ENCODE assay signal across 1 cellular context in genomic region chr20:34717230-34718095, GRCh38.
TF ChIP-seq lines count a peak whose summit lies in the region.

No MANE protein-coding gene starts in this region.

TF ChIP-seq in HepG2, 621 proteins besides CTCF, POLR2A, EP300 and RAD21 (continued from another document and continues in another):
- 0 out of 2 replicates have a peak, but pooled peaks have one; percentile 29 for TF ChIP-seq CREB3 (CRISPR knock-in tag; IDR thresholded peaks at IDR 0.05)
- no peak for TF ChIP-seq ZXDC (CRISPR knock-in tag; IDR thresholded peaks at IDR 0.05)
- TF ChIP-seq TGIF2 (CRISPR knock-in tag; IDR thresholded peaks at IDR 0.05): 0 out of 2 replicates have a peak, but pooled peaks have one; percentile 39
- peak; percentile 68; the same call in 1 of the 2 replicates for TF ChIP-seq ZBTB38 (CRISPR knock-in tag; IDR thresholded peaks at IDR 0.05)
- TF ChIP-seq MAFG (CRISPR knock-in tag; IDR thresholded peaks at IDR 0.05): no peak
- TF ChIP-seq GLI4 (CRISPR knock-in tag; IDR thresholded peaks at IDR 0.05; ENCODE audit: borderline replicate concordance): no peak
- peak; percentile 93 for TF ChIP-seq ZNF362 (CRISPR knock-in tag; IDR thresholded peaks at IDR 0.05; ENCODE audit: borderline replicate concordance)
- TF ChIP-seq ZBTB42 (CRISPR knock-in tag; IDR thresholded peaks at IDR 0.05): no peak
- no peak for TF ChIP-seq EED (CRISPR knock-in tag; IDR thresholded peaks at IDR 0.05)
- TF ChIP-seq USF2 (IDR thresholded peaks at IDR 0.05; ENCODE audit: low read depth, low read length): no peak
- no peak for TF ChIP-seq USF2 (CRISPR knock-in tag; IDR thresholded peaks at IDR 0.05; ENCODE audit: borderline replicate concordance)
- no peak for TF ChIP-seq PHF8 (CRISPR knock-in tag; IDR thresholded peaks at IDR 0.05)
- TF ChIP-seq ZNF550 (CRISPR knock-in tag; IDR thresholded peaks at IDR 0.05; ENCODE audit: borderline replicate concordance): no peak
- TF ChIP-seq IRF1 (CRISPR knock-in tag; IDR thresholded peaks at IDR 0.05; ENCODE audit: low read depth): 0 out of 2 replicates have a peak, but pooled peaks have one; percentile 20
- TF ChIP-seq GFI1 (CRISPR knock-in tag; IDR thresholded peaks at IDR 0.05; ENCODE audit: borderline replicate concordance): peak; percentile 99
- no peak for TF ChIP-seq KLF16 (CRISPR knock-in tag; IDR thresholded peaks at IDR 0.05)
- no peak for TF ChIP-seq POLR2AphosphoS2 (IDR thresholded peaks at IDR 0.05; ENCODE audit: low read depth, low read length)
- no peak for TF ChIP-seq KDM4B (CRISPR knock-in tag; IDR thresholded peaks at IDR 0.05)
- TF ChIP-seq TFAP4 (IDR thresholded peaks at IDR 0.05; ENCODE audit: borderline replicate concordance, low read depth): no peak
- TF ChIP-seq EZH2 (conservative IDR thresholded peaks at IDR 0.05; ENCODE audit: low read depth, low read length): no peak
- no peak for TF ChIP-seq BRD4 (CRISPR knock-in tag; IDR thresholded peaks at IDR 0.05)
- no peak for TF ChIP-seq TBP (CRISPR knock-in tag; IDR thresholded peaks at IDR 0.05)
- no peak for TF ChIP-seq KAT2B (IDR thresholded peaks at IDR 0.05; ENCODE audit: borderline replicate concordance, low read depth, low read length)
- TF ChIP-seq ARID2 (CRISPR knock-in tag; IDR thresholded peaks at IDR 0.05; ENCODE audit: borderline replicate concordance): no peak; the same call in 1 of the 2 replicates
- 0 out of 2 replicates have a peak, but pooled peaks have one; percentile 23 for TF ChIP-seq ZBTB10 (CRISPR knock-in tag; IDR thresholded peaks at IDR 0.05; ENCODE audit: borderline replicate concordance)
- no peak for TF ChIP-seq FOXC1 (CRISPR knock-in tag; IDR thresholded peaks at IDR 0.05; ENCODE audit: borderline replicate concordance)
- no peak for TF ChIP-seq ZNF710 (CRISPR knock-in tag; IDR thresholded peaks at IDR 0.05; ENCODE audit: borderline replicate concordance)
- no peak for TF ChIP-seq ZC3H4 (CRISPR knock-in tag; IDR thresholded peaks at IDR 0.05; ENCODE audit: borderline replicate concordance)
- peak; percentile 63 for TF ChIP-seq KAT8 (CRISPR knock-in tag; IDR thresholded peaks at IDR 0.05)
- TF ChIP-seq ARNT2 (CRISPR knock-in tag; IDR thresholded peaks at IDR 0.05; ENCODE audit: low read depth): no peak
- 0 out of 2 replicates have a peak, but pooled peaks have one; percentile 11 for TF ChIP-seq ZMAT3 (CRISPR knock-in tag; conservative IDR thresholded peaks at IDR 0.05)
- no peak for TF ChIP-seq ZNF329 (CRISPR knock-in tag; IDR thresholded peaks at IDR 0.05; ENCODE audit: low read depth)
- TF ChIP-seq ZNF792 (CRISPR knock-in tag; IDR thresholded peaks at IDR 0.05): 0 out of 2 replicates have a peak, but pooled peaks have one; percentile 24
- TF ChIP-seq DMTF1 (CRISPR knock-in tag; IDR thresholded peaks at IDR 0.05): no peak
- no peak for TF ChIP-seq ZNF616 (CRISPR knock-in tag; IDR thresholded peaks at IDR 0.05; ENCODE audit: low read depth)
- no peak for TF ChIP-seq KLF15 (CRISPR knock-in tag; IDR thresholded peaks at IDR 0.05; ENCODE audit: borderline replicate concordance)
- TF ChIP-seq RELA (CRISPR knock-in tag; IDR thresholded peaks at IDR 0.05): no peak
- no peak for TF ChIP-seq ELF4 (CRISPR knock-in tag; IDR thresholded peaks at IDR 0.05; ENCODE audit: borderline replicate concordance)
- TF ChIP-seq NFE2L1 (CRISPR knock-in tag; IDR thresholded peaks at IDR 0.05; ENCODE audit: borderline replicate concordance): no peak
- no peak for TF ChIP-seq SRSF4 (IDR thresholded peaks at IDR 0.05; ENCODE audit: low read depth, low read length, poor library complexity, severe bottlenecking)
- TF ChIP-seq SP5 (CRISPR knock-in tag; IDR thresholded peaks at IDR 0.05; ENCODE audit: borderline replicate concordance, low read depth): no peak; the same call in 1 of the 2 replicates
- no peak for TF ChIP-seq ZSCAN29 (CRISPR knock-in tag; conservative IDR thresholded peaks at IDR 0.05)
- no peak for TF ChIP-seq KLF11 (CRISPR knock-in tag; IDR thresholded peaks at IDR 0.05)
- TF ChIP-seq GTF3A (CRISPR knock-in tag; conservative IDR thresholded peaks at IDR 0.05): no peak
- no peak for TF ChIP-seq ZNF557 (CRISPR knock-in tag; IDR thresholded peaks at IDR 0.05)
- TF ChIP-seq FOSL1 (CRISPR knock-in tag; IDR thresholded peaks at IDR 0.05; ENCODE audit: borderline replicate concordance): no peak
- TF ChIP-seq ZFP36 (IDR thresholded peaks at IDR 0.05; ENCODE audit: borderline replicate concordance, low read depth, low read length, partially characterized antibody): no peak
- TF ChIP-seq ZNF768 (CRISPR knock-in tag; IDR thresholded peaks at IDR 0.05): no peak
- TF ChIP-seq ZNF484 (CRISPR knock-in tag; IDR thresholded peaks at IDR 0.05; ENCODE audit: borderline replicate concordance, low read depth): no peak
- TF ChIP-seq ZNF766 (CRISPR knock-in tag; IDR thresholded peaks at IDR 0.05; ENCODE audit: borderline replicate concordance): no peak
- 0 out of 2 replicates have a peak, but pooled peaks have one; percentile 11 for TF ChIP-seq ARNTL (CRISPR knock-in tag; IDR thresholded peaks at IDR 0.05)
- TF ChIP-seq SNRNP70 (IDR thresholded peaks at IDR 0.05; ENCODE audit: low read depth, low read length): no peak
- no peak for TF ChIP-seq THAP8 (CRISPR knock-in tag; IDR thresholded peaks at IDR 0.05; ENCODE audit: borderline replicate concordance)
- no peak; the same call in 1 of the 2 replicates for TF ChIP-seq TBX2 (CRISPR knock-in tag; IDR thresholded peaks at IDR 0.05; ENCODE audit: borderline replicate concordance)
